Comparison of ENCODE assay signal across 13 cellular contexts in genomic region chr1:2598329-2598931, GRCh38. TPM values are rescaled to one million over a fixed set of nuclear protein-coding genes. Genes with fewer than 3 reads are reported as not detected.
DNase-seq lines count a peak whose midpoint lies in the region; ATAC-seq, FAIRE-seq and TF ChIP-seq lines count a peak whose summit lies in the region.
"Had no signal": no experiment of that assay in that cellular context is flagged by ENCODE, and none has a peak within 500 bp of the region (broad histone marks: within the 10 kb centered on the region; RNA-seq: fewer than 3 reads in every experiment).

No MANE protein-coding gene starts in this region.

- no peaks in the 10 kb centered on the region for H3K36me3 Mint-ChIP-seq in activated T-helper 17 cell treated with anti-CD3 and anti-CD28 coated beads, Interleukin-2, amount 50 U/mL, for 72 hours (ENCODE audit: low read depth)

- H3K79me2 ChIP-seq in OCI-LY7 (ENCODE audit: insufficient read depth, low read depth, low read length) = no peaks in the 10 kb centered on the region
- no peaks in the 10 kb centered on the region for H3K79me2 ChIP-seq in osteoblast (ENCODE audit: insufficient read depth, low read length)

- DNase-seq in GM06990 (ENCODE audit: extremely low read depth, insufficient read length) (no peak), OCI-LY7 (ENCODE audit: low spot score) (no peak), osteoblast (ENCODE audit: insufficient read length, low spot score, missing footprints) (peak; percentile 78), NCI-H146 (lab: John Stamatoyannopoulos, UW) (no peak), GM19239 (ENCODE audit: insufficient read length, low spot score) (no peak)
- DNase-seq: EL, Karpas-422, NCI-H1436 treated with DMSO at 0.1 percent for 48 hours, PC-9 had no signal

- H3K4me2 ChIP-seq in OCI-LY7 (ENCODE audit: low read length) = no peak overlapping the region
- no peak overlapping the region for H3K4me2 ChIP-seq in osteoblast (ENCODE audit: insufficient read depth, low read length)
- H3K4me2 ChIP-seq: PC-9 had no signal

- CTCF ChIA-PET in OCI-LY7 (lab: Charles Lee; ENCODE audit: unreplicated experiment) = no interaction called here

- H3K4me1 ChIP-seq in OCI-LY7 (ENCODE audit: insufficient read depth, low read length, poor library complexity, severe bottlenecking) (peaks cover 5% of the 10 kb centered on the region), osteoblast (ENCODE audit: insufficient read depth, low read length) (no peaks in the 10 kb centered on the region)

- H3K36me3 ChIP-seq in GM06990 (ENCODE audit: control insufficient read depth, insufficient read depth, low read length) = no peaks in the 10 kb centered on the region
- no peaks in the 10 kb centered on the region for H3K36me3 ChIP-seq in OCI-LY7 (ENCODE audit: insufficient read depth, low read length)
- H3K36me3 ChIP-seq in osteoblast (ENCODE audit: insufficient read depth, low read length) = no peaks in the 10 kb centered on the region

- H3K9me3 Mint-ChIP-seq in activated T-helper 17 cell treated with anti-CD3 and anti-CD28 coated beads, Interleukin-2, amount 50 U/mL, for 72 hours = no peaks in the 10 kb centered on the region

- H3K4me1 Mint-ChIP-seq in activated T-helper 17 cell treated with anti-CD3 and anti-CD28 coated beads, Interleukin-2, amount 50 U/mL, for 72 hours = peaks cover 4% of the 10 kb centered on the region

- POLR2A ChIA-PET in OCI-LY7 (lab: Charles Lee) = no interaction called here

- intact Hi-C loops in OCI-LY7 (cut with micrococcal nuclease; ENCODE audit: unreplicated experiment) = no loop called here

- no peaks in the 10 kb centered on the region for H3K9me2 ChIP-seq in OCI-LY7 (ENCODE audit: insufficient read depth, low read length)

- H3K4me3 ChIP-seq in GM06990 (replicated peaks; ENCODE audit: low read depth, low read length) = no peak overlapping the region
- H3K4me3 ChIP-seq in OCI-LY7 (ENCODE audit: low read depth, low read length, poor library complexity, severe bottlenecking) = no peak overlapping the region
- H3K4me3 ChIP-seq in osteoblast (ENCODE audit: insufficient read depth, low read length) = no peak overlapping the region
- H3K4me3 ChIP-seq: PC-9 had no signal

- no peak for FAIRE-seq in GM19239 (lab: Jason Lieb, UNC)

- H2AFZ ChIP-seq in OCI-LY7 (ENCODE audit: low read length) (no peak overlapping the region), osteoblast (ENCODE audit: low read length) (no peak overlapping the region)
- H2AFZ ChIP-seq: PC-9 had no signal

- H4K20me1 ChIP-seq in OCI-LY7 (ENCODE audit: insufficient read depth, low read length) (no peaks in the 10 kb centered on the region), osteoblast (ENCODE audit: insufficient read depth, low read length) (no peaks in the 10 kb centered on the region)

- H3K9me3 ChIP-seq in OCI-LY7 (ENCODE audit: low read length) (no peaks in the 10 kb centered on the region), osteoblast (ENCODE audit: low read depth, low read length) (no peaks in the 10 kb centered on the region)

- BruUV-seq in OCI-LY7 (replicated peaks; lab: Mats Ljungman, UMichigan) = no TSS peak

- H3K4me3 Mint-ChIP-seq in activated T-helper 17 cell treated with anti-CD3 and anti-CD28 coated beads, Interleukin-2, amount 50 U/mL, for 72 hours = no peak overlapping the region

- ATAC-seq in activated T-helper 17 cell treated with anti-CD3 and anti-CD28 coated beads, Interleukin-2, amount 50 U/mL, for 72 hours (replicated peaks) = no peak

- H3K27ac Mint-ChIP-seq in activated T-helper 17 cell treated with anti-CD3 and anti-CD28 coated beads, Interleukin-2, amount 50 U/mL, for 72 hours = no peak overlapping the region

- H3K27me3 ChIP-seq in GM06990 (replicated peaks; ENCODE audit: control insufficient read depth, insufficient read depth, low read length) (no peaks in the 10 kb centered on the region; the same call in 1 of the 2 replicates), osteoblast (ENCODE audit: insufficient read depth, low read length) (no peaks in the 10 kb centered on the region)

- H3K27ac ChIP-seq in OCI-LY7 (ENCODE audit: low read depth, low read length, poor library complexity, severe bottlenecking) (no peak overlapping the region), osteoblast (ENCODE audit: low read depth, low read length) (no peak overlapping the region)
- H3K27ac ChIP-seq: PC-9 had no signal

- peaks cover 7% of the 10 kb centered on the region for H3K27me3 Mint-ChIP-seq in activated T-helper 17 cell treated with anti-CD3 and anti-CD28 coated beads, Interleukin-2, amount 50 U/mL, for 72 hours

- TF ChIP-seq CTCF in GM06990 (IDR thresholded peaks at IDR 0.05; ENCODE audit: insufficient read depth, low read length, poor library complexity, severe bottlenecking) (peak; percentile 15), GM12872 (IDR thresholded peaks at IDR 0.05; ENCODE audit: insufficient read depth, low read depth, low read length) (peak; percentile 1; the same call in 1 of the 3 replicates), OCI-LY7 (conservative IDR thresholded peaks at IDR 0.05; ENCODE audit: low read length) (peak; percentile 45), osteoblast (IDR thresholded peaks at IDR 0.05; ENCODE audit: extremely low read depth, low read depth, low read length) (no peak)

RNA-seq across cellular contexts. Expression of gene PRXL2B, which starts 11.9 kb away (rescaled TPM):
- 7.0 and 10.4 TPM in 2 replicates for total RNA-seq in OCI-LY7 (2014; rRNA removed; shearing (Covaris generic))
- total RNA-seq in OCI-LY7 (2022) = 4.8 and 5.2 TPM in 2 replicates
- total RNA-seq in osteoblast = 8.0 and 9.4 TPM in 2 replicates
- total RNA-seq in activated T-helper 17 cell treated with anti-CD3 and anti-CD28 coated beads, Interleukin-2, amount 50 U/mL, for 72 hours = 10 to 100 TPM; 27.4 to 36.3 TPM

RNA-seq across cellular contexts. Expression of gene MMEL1, which starts 34.4 kb away (rescaled TPM):
- not detected in 2 replicates for total RNA-seq in OCI-LY7 (2014; rRNA removed; shearing (Covaris generic))
- total RNA-seq in OCI-LY7 (2022) (not detected in 2 replicates), osteoblast (under 0.01 TPM in 1 of 2 replicates, not detected in the other)
- under 1 TPM; 0.54 to 0.87 TPM for total RNA-seq in activated T-helper 17 cell treated with anti-CD3 and anti-CD28 coated beads, Interleukin-2, amount 50 U/mL, for 72 hours
- total RNA-seq: H4, SK-MEL-5 had no signal

RNA-seq across cellular contexts. Expression of gene TNFRSF14, which starts 42.3 kb away (rescaled TPM):
- 15.0 and 18.5 TPM in 2 replicates for total RNA-seq in OCI-LY7 (2014; rRNA removed; shearing (Covaris generic))
- total RNA-seq in OCI-LY7 (2022) (15.7 and 18.9 TPM in 2 replicates), osteoblast (29.2 and 36.6 TPM in 2 replicates)
- 100 to 1,000 TPM in 1 of 2 donors, 10 to 100 TPM in 1; 93.2 to 299 TPM for total RNA-seq in activated T-helper 17 cell treated with anti-CD3 and anti-CD28 coated beads, Interleukin-2, amount 50 U/mL, for 72 hours
